In the genomic region with DNA sequence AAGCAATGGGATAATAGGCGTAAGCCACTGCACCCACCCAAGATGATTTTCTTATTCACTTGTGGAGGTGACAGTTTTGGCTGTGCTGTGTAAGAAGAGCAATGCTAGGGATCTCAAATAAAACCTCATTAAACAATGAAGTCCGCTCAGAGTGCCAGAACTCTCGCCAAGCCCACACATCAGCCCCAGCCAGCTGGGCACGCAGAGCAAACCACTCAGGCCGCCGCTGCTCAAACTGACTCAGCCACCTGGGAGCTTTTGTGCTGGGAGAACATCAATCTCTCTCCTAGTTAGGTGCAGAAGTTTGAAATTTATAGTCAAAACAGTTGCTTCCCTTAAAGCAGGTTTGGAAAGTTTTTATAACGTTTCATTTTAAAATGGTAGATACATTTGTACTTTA, we compare ENCODE assay signal across 16 cellular contexts.
"Had no signal": no experiment of that assay in that cellular context is flagged by ENCODE, and none has a peak within 500 bp of the region (broad histone marks: within the 10 kb centered on the region; RNA-seq: fewer than 3 reads in every experiment).

No MANE protein-coding gene starts in this region.

- H3K4me3 ChIP-seq: esophagus muscularis mucosa, gastrocnemius medialis, heart right ventricle, psoas muscle, right lobe of liver, tibial artery, upper lobe of right lung, vagina had no signal

- DNase-seq: effector memory CD8-positive, alpha-beta T cell; gastrocnemius medialis; heart right ventricle; kidney glomerular epithelial cell; mammary epithelial cell; naive thymus-derived CD4-positive, alpha-beta T cell; nephron progenitor cell; psoas muscle; retina; right lobe of liver; stimulated activated CD4-positive, alpha-beta T cell treated with anti-CD3 and anti-CD28 coated beads, Interleukin-4, amount 100 ng/mL, for 1 hour; stimulated activated CD8-positive, alpha-beta memory T cell treated with anti-CD3 and anti-CD28 coated beads, Interleukin-4, amount 100 ng/mL, for 48 hours; tibial artery; upper lobe of right lung had no signal
